Comparison of ENCODE assay signal across 8 cellular contexts in the genomic region with DNA sequence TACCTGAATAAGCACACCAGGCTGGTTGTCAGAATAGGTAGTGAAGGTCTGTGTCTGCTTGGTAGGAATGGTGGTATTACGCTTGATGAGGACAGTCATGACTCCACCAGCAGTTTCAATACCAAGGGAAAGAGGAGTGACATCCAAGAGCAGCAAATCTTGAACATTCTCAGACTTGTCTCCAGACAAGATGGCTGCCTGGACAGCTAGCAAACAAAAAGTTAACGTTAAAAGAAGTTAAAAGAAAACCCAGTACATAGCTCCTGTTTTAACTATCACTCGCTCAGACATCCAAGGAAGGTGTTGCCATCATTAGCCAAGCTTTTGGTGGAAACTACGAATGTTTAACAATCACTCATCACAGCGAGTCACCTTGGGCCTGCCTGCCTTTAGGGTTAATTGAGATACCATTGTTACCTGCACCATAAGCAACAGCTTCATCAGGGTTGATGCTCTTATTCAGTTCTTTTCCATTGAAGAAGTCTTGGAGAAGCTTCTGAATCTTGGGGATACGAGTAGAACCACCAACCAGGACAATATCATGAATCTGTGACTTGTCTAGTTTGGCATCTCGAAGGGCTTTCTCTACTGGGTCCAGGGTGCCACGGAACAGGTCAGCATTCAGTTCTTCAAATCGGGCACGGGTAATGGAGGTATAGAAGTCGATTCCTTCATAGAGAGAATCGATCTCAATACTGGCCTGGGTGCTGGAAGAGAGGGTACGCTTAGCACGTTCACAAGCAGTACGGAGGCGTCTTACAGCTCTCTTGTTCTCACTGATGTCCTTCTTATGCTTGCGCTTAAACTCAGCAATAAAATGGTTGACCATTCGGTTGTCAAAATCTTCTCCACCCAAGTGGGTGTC. TPM values are rescaled to one million over a fixed set of nuclear protein-coding genes. Genes with fewer than 3 reads are reported as not detected.
DNase-seq lines count a peak whose midpoint lies in the region; ATAC-seq, FAIRE-seq and TF ChIP-seq lines count a peak whose summit lies in the region.
"Not testable (repeated sequence)": the region's sequence is repeated elsewhere in the genome, so short reads cannot be mapped to it uniquely, and the experiment has no call there.

No MANE protein-coding gene starts in this region.

- H3K4me2 ChIP-seq in endothelial cell of umbilical vein (ENCODE audit: insufficient read depth, low read length) (peak overlapping the region; percentile 87), HepG2 (ENCODE audit: low read depth, low read length) (peak overlapping the region; percentile 81)

- H3K79me2 ChIP-seq in endothelial cell of umbilical vein (ENCODE audit: control insufficient read depth, insufficient read depth, low read length), result peaks cover 57% of the 10 kb centered on the region
- peaks cover 52% of the 10 kb centered on the region for H3K79me2 ChIP-seq in HepG2 (ENCODE audit: insufficient read depth, low read length)

- not testable (repeated sequence) for H3K9me3 Mint-ChIP-seq in CD4-positive, alpha-beta T cell; T-helper 1 cell treated with Interleukin-12 subunit alpha and Interleukin-12 subunit beta and Interleukin-4 antibody, amounts not matched to agents 30 μg/mL and 1 μg/mL, for 36 hours; osteocyte (ENCODE audit: unreplicated experiment)

- intact Hi-C loops in CD4-positive, alpha-beta T cell (cut with DNase I, micrococcal nuclease), result loop anchor here (5.0 to 10.0 kb wide), 6 partner anchors 38 to 686 kb away; a partner anchor contains a TSS
- intact Hi-C loops in endothelial cell of umbilical vein (cut with micrococcal nuclease); HepG2 (cut with micrococcal nuclease; ENCODE audit: unreplicated experiment); tibial artery (cut with DNase I; ENCODE audit: low total_unique reads): not testable (repeated sequence)

- not testable (repeated sequence) for ATAC-seq in CD4-positive, alpha-beta T cell (ENCODE audit: poor library complexity); HepG2

- not testable (repeated sequence) for H3K9me3 ChIP-seq in CD4-positive, alpha-beta T cell (ENCODE audit: control insufficient read depth, low read length); HUES48 (ENCODE audit: control insufficient read depth, insufficient read depth, low read length); adipocyte (ENCODE audit: control insufficient read depth, low read length); endothelial cell of umbilical vein (replicated peaks; ENCODE audit: control insufficient read depth, insufficient read depth, low read length); HepG2 (ENCODE audit: low read length); tibial artery

- TF ChIP-seq POLR2A in endothelial cell of umbilical vein (IDR thresholded peaks at IDR 0.05; ENCODE audit: low read depth, low read length), result peak; percentile 53
- peak in 1 of 2 experiments; percentile 39; a peak in 2 of 4 replicates for TF ChIP-seq POLR2A in HepG2 (IDR thresholded peaks at IDR 0.05; ENCODE audit: insufficient read depth in 1 of 2, low read depth in 2 of 2, low read length in 2 of 2)

- dilution Hi-C loops in endothelial cell of umbilical vein (cut with MboI; ENCODE audit: extremely low pct_ligation_motif_present, low sequenced_read_pairs), result not testable (repeated sequence)

- 45% methylated on average over 18 of the region's 18 CpGs for WGBS in HepG2 (ENCODE audit: low lambda C conversion rate)

- H3K4me3 ChIP-seq in HUES48 (ENCODE audit: low read depth, low read length) (peak overlapping the region; percentile 95), adipocyte (ENCODE audit: low read length) (peak overlapping the region; percentile 97), endothelial cell of umbilical vein (replicated peaks in 1 of 3; ENCODE audit: insufficient read depth in 1 of 3, low read depth in 1 of 3, low read length in 3 of 3) (peak overlapping the region; percentile 66 to 95 (median 91)), HepG2 (replicated peaks in 1 of 3; ENCODE audit: insufficient read depth in 1 of 3, low read depth in 2 of 3, low read length in 3 of 3) (peak overlapping the region; percentile 31 to 92 (median 90); a peak in 4 of 6 replicates), tibial artery (peak overlapping the region; percentile 87 to 96)

- not testable (repeated sequence) for BruUV-seq in endothelial cell of umbilical vein (replicated peaks; lab: Mats Ljungman, UMichigan); HepG2 (replicated peaks; lab: Mats Ljungman, UMichigan)

- DNase-seq in CD4-positive, alpha-beta T cell; adipocyte (ENCODE audit: low read depth); endothelial cell of umbilical vein (ENCODE audit: low read depth, low spot score); HepG2 (ENCODE audit: low spot score); osteocyte (ENCODE audit: extremely low spot score, unreplicated experiment); tibial artery: not testable (repeated sequence)

- H3K27ac Mint-ChIP-seq in CD4-positive, alpha-beta T cell, result peak overlapping the region; percentile 98
- peak overlapping the region; percentile 99 for H3K27ac Mint-ChIP-seq in T-helper 1 cell treated with Interleukin-12 subunit alpha and Interleukin-12 subunit beta and Interleukin-4 antibody, amounts not matched to agents 30 μg/mL and 1 μg/mL, for 36 hours
- peak overlapping the region; percentile 39 for H3K27ac Mint-ChIP-seq in osteocyte (ENCODE audit: unreplicated experiment)

- peak overlapping the region; percentile 93; the same call in 1 of the 2 replicates for H3K9ac ChIP-seq in HUES48 (ENCODE audit: low read depth, low read length)
- peak overlapping the region; percentile 100 for H3K9ac ChIP-seq in adipocyte (ENCODE audit: low read length)
- peak overlapping the region; percentile 89 for H3K9ac ChIP-seq in endothelial cell of umbilical vein (replicated peaks; ENCODE audit: extremely low read depth, insufficient read depth, low read length)
- not testable (repeated sequence) for H3K9ac ChIP-seq in HepG2 (ENCODE audit: insufficient read depth, low read depth, low read length)

- TF ChIP-seq CTCF in CD4-positive, alpha-beta T cell (IDR thresholded peaks at IDR 0.05); endothelial cell of umbilical vein (IDR thresholded peaks at IDR 0.05; ENCODE audit: extremely low read depth in 1 of 2, insufficient read depth in 1 of 2, low read depth in 1 of 2, low read length in 2 of 2); HepG2 (CRISPR knock-in tag; IDR thresholded peaks at IDR 0.05); osteocyte (IDR thresholded peaks at IDR 0.05); tibial artery (IDR thresholded peaks at IDR 0.05): not testable (repeated sequence)

- not testable (repeated sequence) for TF ChIP-seq RAD21 in HepG2 (CRISPR knock-in tag; IDR thresholded peaks at IDR 0.05)

- H3K27me3 Mint-ChIP-seq in CD4-positive, alpha-beta T cell; T-helper 1 cell treated with Interleukin-12 subunit alpha and Interleukin-12 subunit beta and Interleukin-4 antibody, amounts not matched to agents 30 μg/mL and 1 μg/mL, for 36 hours (ENCODE audit: low read depth); osteocyte (ENCODE audit: unreplicated experiment): not testable (repeated sequence)

- H3K4me1 Mint-ChIP-seq in CD4-positive, alpha-beta T cell (ENCODE audit: low read depth), result peaks cover 90% of the 10 kb centered on the region
- H3K4me1 Mint-ChIP-seq in T-helper 1 cell treated with Interleukin-12 subunit alpha and Interleukin-12 subunit beta and Interleukin-4 antibody, amounts not matched to agents 30 μg/mL and 1 μg/mL, for 36 hours (ENCODE audit: low read depth), result peaks cover 61% of the 10 kb centered on the region
- H3K4me1 Mint-ChIP-seq in osteocyte (ENCODE audit: unreplicated experiment), result peaks cover 63% of the 10 kb centered on the region

- H3K36me3 ChIP-seq in HUES48 (ENCODE audit: control insufficient read depth, insufficient read depth, low read length), result peaks cover 68% of the 10 kb centered on the region
- peaks cover 65% of the 10 kb centered on the region for H3K36me3 ChIP-seq in adipocyte (ENCODE audit: control insufficient read depth, insufficient read depth, low read length, severe bottlenecking)
- peaks cover 43 to 48% of the 10 kb centered on the region in 2 experiments for H3K36me3 ChIP-seq in endothelial cell of umbilical vein (ENCODE audit: control insufficient read depth in 2 of 2, extremely low read depth in 1 of 2, insufficient read depth in 2 of 2, low read length in 2 of 2)
- peaks cover 18 to 51% of the 10 kb centered on the region in 2 experiments for H3K36me3 ChIP-seq in HepG2 (replicated peaks in 1 of 2; ENCODE audit: control insufficient read depth in 1 of 2, insufficient read depth in 2 of 2, low read length in 2 of 2)
- peaks cover 55 to 62% (median 58%) of the 10 kb centered on the region in 3 donors for H3K36me3 ChIP-seq in tibial artery

- CTCF ChIA-PET in CD4-positive, alpha-beta T cell (lab: Charles Lee), result interaction anchor here (1.6 to 2.1 kb wide), 3 partner anchors 13 to 44 kb away, joined by 3 to 12 read pairs (median 4); no protein-coding TSS in a partner anchor
- CTCF ChIA-PET in endothelial cell of umbilical vein (lab: Charles Lee), result interaction anchor here (1.2 kb wide), 2 partner anchors 44 to 188 kb away, joined by 4 to 5 read pairs; no protein-coding TSS in a partner anchor
- CTCF ChIA-PET in HepG2 (lab: Yijun Ruan, JAX; ENCODE audit: low intra/inter-chr PET ratio, low total read pairs), result not testable (repeated sequence)

- peak overlapping the region; percentile 15 for H3K27ac ChIP-seq in CD4-positive, alpha-beta T cell (ENCODE audit: low read depth, low read length)
- H3K27ac ChIP-seq in HUES48 (ENCODE audit: low read depth, low read length) (peak overlapping the region; percentile 100), HepG2 (ENCODE audit: extremely low read length, insufficient read depth, low read length) (peak overlapping the region; percentile 0), tibial artery (peak overlapping the region; percentile 100)
- H3K27ac ChIP-seq in endothelial cell of umbilical vein (ENCODE audit: insufficient read depth, low read depth, low read length), result not testable (repeated sequence)

- not testable (repeated sequence) for H3K27me3 ChIP-seq in CD4-positive, alpha-beta T cell (ENCODE audit: control insufficient read depth, insufficient read depth, low read length); HUES48 (ENCODE audit: control insufficient read depth, insufficient read depth, low read length); adipocyte (replicated peaks; ENCODE audit: control insufficient read depth, insufficient read depth, low read length); endothelial cell of umbilical vein (ENCODE audit: control insufficient read depth in 2 of 2, insufficient read depth in 2 of 2, low read length in 2 of 2); HepG2 (ENCODE audit: control insufficient read depth in 1 of 2, insufficient read depth in 2 of 2, low read length in 2 of 2); tibial artery

- not testable (repeated sequence) for H3K9me1 ChIP-seq in endothelial cell of umbilical vein (replicated peaks; ENCODE audit: control insufficient read depth, extremely low read depth, insufficient read depth, low read length)

- FAIRE-seq in endothelial cell of umbilical vein (lab: Jason Lieb, UNC); HepG2 (lab: Jason Lieb, UNC): not testable (repeated sequence)

- H2AFZ ChIP-seq in endothelial cell of umbilical vein (ENCODE audit: low read depth, low read length); HepG2 (ENCODE audit: low read length): not testable (repeated sequence)

- H3K4me3 Mint-ChIP-seq in CD4-positive, alpha-beta T cell, result peak overlapping the region; percentile 91
- peak overlapping the region; percentile 99 for H3K4me3 Mint-ChIP-seq in T-helper 1 cell treated with Interleukin-12 subunit alpha and Interleukin-12 subunit beta and Interleukin-4 antibody, amounts not matched to agents 30 μg/mL and 1 μg/mL, for 36 hours
- H3K4me3 Mint-ChIP-seq in osteocyte (ENCODE audit: unreplicated experiment), result peak overlapping the region; percentile 94

- H3K4me1 ChIP-seq in HUES48 (ENCODE audit: control insufficient read depth, insufficient read depth, low read length), result not testable (repeated sequence)
- H3K4me1 ChIP-seq in adipocyte (ENCODE audit: control insufficient read depth, insufficient read depth, low read length) (peaks cover 38% of the 10 kb centered on the region), endothelial cell of umbilical vein (ENCODE audit: control insufficient read depth, extremely low read depth, insufficient read depth, low read length) (peaks cover 24% of the 10 kb centered on the region), HepG2 (ENCODE audit: insufficient read depth, low read length) (peaks cover 45% of the 10 kb centered on the region), tibial artery (peaks cover 0 to 70% (median 53%) of the 10 kb centered on the region in 4 donors)

- POLR2A ChIA-PET in CD4-positive, alpha-beta T cell (lab: Charles Lee), result interaction anchor here (1.5 to 12.8 kb wide), 4 partner anchors 12 to 43 kb away, joined by 7 to 226 read pairs (median 72); no protein-coding TSS in a partner anchor
- POLR2A ChIA-PET in endothelial cell of umbilical vein (lab: Charles Lee), result interaction anchor here (0.6 kb wide), 1 partner anchor 870 kb away, joined by 3 read pairs; no protein-coding TSS in a partner anchor
- POLR2A ChIA-PET in HepG2 (lab: Yijun Ruan, JAX), result not testable (repeated sequence)

- TF ChIP-seq EP300 in HepG2 (IDR thresholded peaks at IDR 0.05; ENCODE audit: low read depth in 2 of 2, low read length in 2 of 2); HepG2 (CRISPR knock-in tag; IDR thresholded peaks at IDR 0.05; ENCODE audit: borderline replicate concordance): not testable (repeated sequence)

- H3K36me3 Mint-ChIP-seq in CD4-positive, alpha-beta T cell (ENCODE audit: low read depth), result peaks cover 91% of the 10 kb centered on the region
- peaks cover 77% of the 10 kb centered on the region for H3K36me3 Mint-ChIP-seq in T-helper 1 cell treated with Interleukin-12 subunit alpha and Interleukin-12 subunit beta and Interleukin-4 antibody, amounts not matched to agents 30 μg/mL and 1 μg/mL, for 36 hours (ENCODE audit: low read depth)
- H3K36me3 Mint-ChIP-seq in osteocyte (ENCODE audit: unreplicated experiment), result peaks cover 58% of the 10 kb centered on the region

- H4K20me1 ChIP-seq in endothelial cell of umbilical vein (replicated peaks; ENCODE audit: control insufficient read depth, extremely low read depth, insufficient read depth, low read length), result not testable (repeated sequence)
- peaks cover 67% of the 10 kb centered on the region for H4K20me1 ChIP-seq in HepG2 (ENCODE audit: insufficient read depth, low read length)

- in situ Hi-C loops in HepG2 (cut with HindIII; ENCODE audit: extremely low pct_ligation_motif_present, low pct_unique_long_range_greater_than_20kb), result not testable (repeated sequence)

RNA-seq across cellular contexts. Expression of a gene that starts 2.6 kb away (rescaled TPM):
- total RNA-seq in CD4-positive, alpha-beta T cell, result 100 to 1,000 TPM; 788 to 811 TPM
- total RNA-seq in endothelial cell of umbilical vein (1,573 and 1,728 TPM in 2 replicates), HepG2 (2016; rRNA removed; fragmentation: Illumina TruSeq; extraction: Trizol) (2,151 and 3,620 TPM in 2 replicates), osteocyte (1,086 and 1,095 TPM in 2 replicates)
- polyA plus RNA-seq in endothelial cell of umbilical vein (1,383 and 1,403 TPM in 2 replicates), HepG2 (2011; rRNA removed) (861 and 936 TPM in 2 replicates)
- 1,786 and 2,092 TPM in 2 replicates for polyA plus RNA-seq in endothelial cell of umbilical vein (2011; cell fraction: cytosol; rRNA removed)
- polyA plus RNA-seq in endothelial cell of umbilical vein (2011; cell fraction: nucleus; rRNA removed), result 1,186 and 1,234 TPM in 2 replicates
- polyA plus RNA-seq in endothelial cell of umbilical vein (2012), result 1,835 and 3,311 TPM in 2 replicates
- polyA minus RNA-seq in endothelial cell of umbilical vein, result 2,807 and 3,163 TPM in 2 replicates
- polyA minus RNA-seq in endothelial cell of umbilical vein (2011; cell fraction: cytosol; rRNA and poly(A)+ RNA removed), result 881 TPM
- polyA minus RNA-seq in endothelial cell of umbilical vein (2011; cell fraction: nucleus; rRNA and poly(A)+ RNA removed), result 478 and 763 TPM in 2 replicates
- 366 and 430 TPM in 2 replicates for total RNA-seq in HepG2 (2016; cell fraction: cytosol; rRNA removed; fragmentation: Illumina TruSeq; extraction: Trizol; ENCODE audit: low read depth)
- total RNA-seq in HepG2 (2016; cell fraction: insoluble cytoplasmic fraction; rRNA removed; fragmentation: Illumina TruSeq; extraction: Trizol), result 2,108 and 3,479 TPM in 2 replicates
- 740 and 955 TPM in 2 replicates for total RNA-seq in HepG2 (2016; cell fraction: membrane; rRNA removed; fragmentation: Illumina TruSeq; extraction: Trizol)
- total RNA-seq in HepG2 (2016; cell fraction: nucleus; rRNA removed; fragmentation: Illumina TruSeq; extraction: Trizol), result 1,052 and 1,130 TPM in 2 replicates
- polyA plus RNA-seq in HepG2 (2011; cell fraction: cytosol; rRNA removed), result 673 and 943 TPM in 2 replicates
- 372 and 521 TPM in 2 replicates for polyA plus RNA-seq in HepG2 (2011; cell fraction: nucleus; rRNA removed)
- polyA plus RNA-seq in HepG2 (2012), result 489 and 1,055 TPM in 2 replicates
- polyA plus RNA-seq in HepG2 (2016; cell fraction: cytosol; fragmentation: Illumina TruSeq; extraction: Trizol; ENCODE audit: low read depth), result 213 and 256 TPM in 2 replicates
- 2,308 and 2,340 TPM in 2 replicates for polyA plus RNA-seq in HepG2 (2016; cell fraction: insoluble cytoplasmic fraction; fragmentation: Illumina TruSeq; extraction: Trizol; ENCODE audit: low read depth)
- 393 and 523 TPM in 2 replicates for polyA plus RNA-seq in HepG2 (2016; cell fraction: membrane; fragmentation: Illumina TruSeq; extraction: Trizol; ENCODE audit: low read depth)
- polyA plus RNA-seq in HepG2 (2016; cell fraction: nucleus; fragmentation: Illumina TruSeq; extraction: Trizol; ENCODE audit: insufficient read depth, low read depth), result 951 and 981 TPM in 2 replicates
- polyA minus RNA-seq in HepG2 (2011; rRNA and poly(A)+ RNA removed; ENCODE audit: low replicate concordance), result 1,530 and 5,645 TPM in 2 replicates
- 512 and 637 TPM in 2 replicates for polyA minus RNA-seq in HepG2 (2011; cell fraction: cytosol; rRNA and poly(A)+ RNA removed)
- 410 and 759 TPM in 2 replicates for polyA minus RNA-seq in HepG2 (2011; cell fraction: nucleus; rRNA and poly(A)+ RNA removed)

Comparison
In these comparisons a context has a peak if more than half of its experiments do, and no peak if none do; other contexts are left out.
1. H3K27ac Mint-ChIP-seq: peak in every context shown above with its lines; median percentile 99 in T-helper 1 cell treated with Interleukin-12 subunit alpha and Interleukin-12 subunit beta and Interleukin-4 antibody, amounts not matched to agents 30 μg/mL and 1 μg/mL, for 36 hours; 98 in CD4-positive, alpha-beta T cell; 39 in osteocyte.